13 cellular contexts compared by ENCODE assay signal in genomic region chr3:30635072-30635471, GRCh38. TPM values are rescaled to one million over a fixed set of nuclear protein-coding genes. Genes with fewer than 3 reads are reported as not detected.
DNase-seq lines count a peak whose midpoint lies in the region; ATAC-seq and TF ChIP-seq lines count a peak whose summit lies in the region.
"Had no signal": no experiment of that assay in that cellular context is flagged by ENCODE, and none has a peak within 500 bp of the region (broad histone marks: within the 10 kb centered on the region; RNA-seq: fewer than 3 reads in every experiment).

No MANE protein-coding gene starts in this region.

- intact Hi-C loops in left ventricle myocardium superior (cut with micrococcal nuclease) = no loop called here

- no peak overlapping the region for H2BK12ac ChIP-seq in H9 (ENCODE audit: insufficient read length, low read depth, low read length)

- no peaks in the 10 kb centered on the region for H3K27me3 ChIP-seq in CD4-positive, CD25-positive, alpha-beta regulatory T cell (ENCODE audit: control insufficient read depth, insufficient read depth, low read length)
- no peaks in the 10 kb centered on the region for H3K27me3 ChIP-seq in H9 (ENCODE audit: insufficient read depth, low read length)
- H3K27me3 ChIP-seq: cardiac muscle cell, SJSA1 had no signal

- H3K36me3 ChIP-seq in CD4-positive, CD25-positive, alpha-beta regulatory T cell (ENCODE audit: control insufficient read depth, insufficient read depth, low read length) = peaks cover 2% of the 10 kb centered on the region
- H3K36me3 ChIP-seq: cardiac muscle cell had no signal

- H3K4me3 ChIP-seq in CD4-positive, CD25-positive, alpha-beta regulatory T cell (ENCODE audit: low read depth, low read length) = peak overlapping the region; percentile 33
- H3K4me3 ChIP-seq: cardiac muscle cell, mucosa of descending colon, SJSA1 had no signal

- H3K23ac ChIP-seq in H9 (ENCODE audit: insufficient read length, low read depth, low read length) = no peak overlapping the region

- H3K14ac ChIP-seq in H9 (ENCODE audit: insufficient read depth, low read length) = no peak overlapping the region

- no peak overlapping the region for H2AK5ac ChIP-seq in H9 (ENCODE audit: insufficient read length, low read length)

- no peak overlapping the region for H4K8ac ChIP-seq in H9 (replicated peaks; ENCODE audit: insufficient read length, low read depth, low read length)

- WGBS in H9 (ENCODE audit: extremely low coverage, insufficient read length, low lambda C conversion rate) = no CpG with 5 or more reads among the region's 1 CpG

- no peak overlapping the region for H3K18ac ChIP-seq in H9 (ENCODE audit: insufficient read length, low read depth, low read length)

- peak overlapping the region; percentile 82 for H3K27ac ChIP-seq in CD4-positive, CD25-positive, alpha-beta regulatory T cell (ENCODE audit: insufficient read depth, low read length, poor library complexity, severe bottlenecking)
- H3K27ac ChIP-seq in H9 (ENCODE audit: insufficient read length, low read depth, low read length) = no peak overlapping the region
- H3K27ac ChIP-seq: cardiac muscle cell, SJSA1 had no signal

- no peaks in the 10 kb centered on the region for H3K27me3 Mint-ChIP-seq in CD4-positive, CD25-positive, alpha-beta regulatory T cell
- H3K27me3 Mint-ChIP-seq in H9 (ENCODE audit: low read depth) = no peaks in the 10 kb centered on the region
- no peaks in the 10 kb centered on the region for H3K27me3 Mint-ChIP-seq in activated naive CD8-positive, alpha-beta T cell treated with anti-CD3 and anti-CD28 coated beads for 36 hours
- no peaks in the 10 kb centered on the region for H3K27me3 Mint-ChIP-seq in nephron progenitor cell (ENCODE audit: low read depth, poor library complexity)

- no peak overlapping the region for H2BK5ac ChIP-seq in H9 (ENCODE audit: insufficient read length, low read length)

- no peak overlapping the region for H3T11ph ChIP-seq in H9 (ENCODE audit: low read length)

- no peak overlapping the region for H2BK20ac ChIP-seq in H9 (ENCODE audit: low read depth, low read length, poor library complexity, severe bottlenecking)

- no peak overlapping the region for H3K56ac ChIP-seq in H9 (ENCODE audit: insufficient read length, low read depth, low read length)

- no peak overlapping the region for H4K91ac ChIP-seq in H9 (ENCODE audit: insufficient read length, low read depth, low read length)

- no peaks in the 10 kb centered on the region for H3K79me1 ChIP-seq in H9 (ENCODE audit: insufficient read depth, low read depth, low read length, poor library complexity, severe bottlenecking)

- H3K4ac ChIP-seq in H9 (ENCODE audit: low read depth, low read length) = no peak overlapping the region

- no peaks in the 10 kb centered on the region for H3K9me3 ChIP-seq in CD4-positive, CD25-positive, alpha-beta regulatory T cell (ENCODE audit: control insufficient read depth in 2 of 2, low read length in 2 of 2)
- no peaks in the 10 kb centered on the region for H3K9me3 ChIP-seq in H9 (ENCODE audit: control insufficient read depth, low read depth, low read length)
- H3K9me3 ChIP-seq: mucosa of descending colon, SJSA1 had no signal

- H3K27ac Mint-ChIP-seq in CD4-positive, CD25-positive, alpha-beta regulatory T cell = peak overlapping the region; percentile 66 to 82 (median 73)
- H3K27ac Mint-ChIP-seq in H9 (peak overlapping the region in 2 of 3 experiments; percentile 59 to 66; a peak in 2 of 7 replicates), nephron progenitor cell (peak overlapping the region; percentile 60)
- peak overlapping the region; percentile 94 for H3K27ac Mint-ChIP-seq in activated naive CD8-positive, alpha-beta T cell treated with anti-CD3 and anti-CD28 coated beads for 36 hours

- H3K4me1 ChIP-seq in CD4-positive, CD25-positive, alpha-beta regulatory T cell (ENCODE audit: control insufficient read depth, insufficient read depth, low read length, poor library complexity, severe bottlenecking) = peaks cover 92% of the 10 kb centered on the region
- peaks cover 4% of the 10 kb centered on the region; the same call in 1 of the 2 replicates for H3K4me1 ChIP-seq in H9 (ENCODE audit: insufficient read depth, low read length)

- peaks cover 21% of the 10 kb centered on the region for H3K36me3 Mint-ChIP-seq in CD4-positive, CD25-positive, alpha-beta regulatory T cell
- H3K36me3 Mint-ChIP-seq in H9 (ENCODE audit: insufficient read depth in 1 of 3, low read depth in 3 of 3) = peaks cover 7 to 12% (median 10%) of the 10 kb centered on the region in 3 experiments
- H3K36me3 Mint-ChIP-seq in activated naive CD8-positive, alpha-beta T cell treated with anti-CD3 and anti-CD28 coated beads for 36 hours = peaks cover 74% of the 10 kb centered on the region
- H3K36me3 Mint-ChIP-seq in nephron progenitor cell (ENCODE audit: low read depth) = peaks cover 32% of the 10 kb centered on the region

- H3K79me2 ChIP-seq in H9 (ENCODE audit: insufficient read depth, low read length) = peaks cover 24% of the 10 kb centered on the region; the same call in 1 of the 2 replicates

- no peak for ATAC-seq in CD4-positive, CD25-positive, alpha-beta regulatory T cell (ENCODE audit: low read depth in 2 of 2)
- no peak for ATAC-seq in left ventricle myocardium superior

- no peaks in the 10 kb centered on the region for H4K20me1 ChIP-seq in H9 (ENCODE audit: control insufficient read depth, insufficient read depth, insufficient read length)

- no peak overlapping the region for H2AFZ ChIP-seq in H9 (ENCODE audit: low read length)

- H4K5ac ChIP-seq in H9 (ENCODE audit: insufficient read length, low read depth, low read length) = no peak overlapping the region

- TF ChIP-seq CTCF in H9 (conservative IDR thresholded peaks at IDR 0.05) (no peak), nephron progenitor cell (IDR thresholded peaks at IDR 0.05) (no peak)

- H2BK120ac ChIP-seq in H9 (ENCODE audit: low read depth, low read length, poor library complexity, severe bottlenecking) = no peak overlapping the region

- H3K4me2 ChIP-seq in H9 (ENCODE audit: insufficient read depth, insufficient read length, low read length) = no peak overlapping the region

- DNase-seq in CD4-positive, CD25-positive, alpha-beta regulatory T cell = no peak
- no peak for DNase-seq in H9
- DNase-seq in activated naive CD8-positive, alpha-beta T cell treated with anti-CD3 and anti-CD28 coated beads for 36 hours = no peak
- no peak for DNase-seq in nephron progenitor cell
- DNase-seq in NCI-H446 (lab: John Stamatoyannopoulos, UW) = no peak
- no peak for DNase-seq in RPMI8226
- no peak for DNase-seq in left ventricle myocardium superior
- DNase-seq: GF-D8; NCI-H1048; NK-92 treated with Interleukin-12 subunit alpha and Interleukin-12 subunit beta, amount 100 ng/mL, for 24 hours had no signal

- H3K9me3 Mint-ChIP-seq in CD4-positive, CD25-positive, alpha-beta regulatory T cell = no peaks in the 10 kb centered on the region
- H3K9me3 Mint-ChIP-seq in H9 = no peaks in the 10 kb centered on the region
- H3K9me3 Mint-ChIP-seq in activated naive CD8-positive, alpha-beta T cell treated with anti-CD3 and anti-CD28 coated beads for 36 hours = peaks cover 2% of the 10 kb centered on the region
- peaks cover 8% of the 10 kb centered on the region for H3K9me3 Mint-ChIP-seq in nephron progenitor cell

- no peak overlapping the region for H2BK15ac ChIP-seq in H9 (ENCODE audit: low read depth, low read length)

- peaks cover 46 to 98% (median 86%) of the 10 kb centered on the region in 4 donors for H3K4me1 Mint-ChIP-seq in CD4-positive, CD25-positive, alpha-beta regulatory T cell
- H3K4me1 Mint-ChIP-seq in H9 = peaks cover 25 to 31% of the 10 kb centered on the region in 2 experiments
- peaks cover 95% of the 10 kb centered on the region for H3K4me1 Mint-ChIP-seq in activated naive CD8-positive, alpha-beta T cell treated with anti-CD3 and anti-CD28 coated beads for 36 hours
- H3K4me1 Mint-ChIP-seq in nephron progenitor cell = peaks cover 26% of the 10 kb centered on the region

- peak overlapping the region; percentile 28 to 85 (median 40) for H3K4me3 Mint-ChIP-seq in CD4-positive, CD25-positive, alpha-beta regulatory T cell
- H3K4me3 Mint-ChIP-seq in H9 = no peak overlapping the region
- H3K4me3 Mint-ChIP-seq in activated naive CD8-positive, alpha-beta T cell treated with anti-CD3 and anti-CD28 coated beads for 36 hours = peak overlapping the region; percentile 72
- H3K4me3 Mint-ChIP-seq in nephron progenitor cell = no peak overlapping the region

- no peaks in the 10 kb centered on the region for H3K23me2 ChIP-seq in H9 (ENCODE audit: insufficient read length, low read depth, low read length, poor library complexity, severe bottlenecking)

- H3K9ac ChIP-seq in H9 (ENCODE audit: extremely low read depth, insufficient read length, low read length) = no peak overlapping the region

RNA-seq across cellular contexts. Expression of gene TGFBR2, which starts 28.7 kb away (rescaled TPM):
- 57.4 TPM for total RNA-seq in CD4-positive, CD25-positive, alpha-beta regulatory T cell
- 10 to 100 TPM; 35.8 to 92.6 (median 61.0) TPM for polyA plus RNA-seq in CD4-positive, CD25-positive, alpha-beta regulatory T cell
- 9.6 and 10.6 TPM in 2 replicates for total RNA-seq in H9 (2021)
- 10 to 100 TPM; 64.1 to 65.1 TPM for total RNA-seq in activated naive CD8-positive, alpha-beta T cell treated with anti-CD3 and anti-CD28 coated beads for 36 hours
- 175 TPM for total RNA-seq in left ventricle myocardium superior

Comparison
In these comparisons a context has a peak if more than half of its experiments do, and no peak if none do; other contexts are left out.
1. H3K4me3 Mint-ChIP-seq: peak in CD4-positive, CD25-positive, alpha-beta regulatory T cell (4 of 4) and activated naive CD8-positive, alpha-beta T cell treated with anti-CD3 and anti-CD28 coated beads for 36 hours (single experiment); none in H9 (0 of 2) and nephron progenitor cell (single experiment).
2. Peak in every context shown above with its lines, with median percentiles within 50 percentile points of each other: H3K27ac Mint-ChIP-seq.